16 cellular contexts compared by ENCODE assay signal in the genomic region with DNA sequence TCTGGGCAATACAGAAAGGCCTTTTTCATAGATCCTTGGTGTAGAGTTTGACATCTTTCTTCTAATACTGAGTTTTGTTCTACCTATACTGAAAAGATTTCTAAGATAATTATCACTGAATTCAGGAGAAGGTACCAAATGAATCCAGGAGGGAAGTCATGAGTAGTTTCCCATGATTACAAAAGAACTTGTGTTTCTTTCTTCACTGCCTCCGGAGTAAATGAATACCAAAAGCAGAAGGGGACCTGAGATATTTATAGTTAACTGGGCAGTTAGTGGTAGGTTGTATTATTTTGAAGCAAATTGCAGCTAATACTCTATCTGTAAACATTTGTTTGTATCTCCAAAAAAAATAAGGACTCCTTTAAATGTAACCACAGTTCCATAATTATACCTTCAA.
"Had no signal": no experiment of that assay in that cellular context is flagged by ENCODE, and none has a peak within 500 bp of the region (broad histone marks: within the 10 kb centered on the region; RNA-seq: fewer than 3 reads in every experiment).

No MANE protein-coding gene starts in this region.

- DNase-seq: activated CD4-positive, alpha-beta memory T cell treated with anti-CD3 and anti-CD28 coated beads, Interleukin-2, amount 10 ng/mL, durations not matched to agents 7 days and 5 days; activated CD4-positive, alpha-beta T cell treated with anti-CD3 and anti-CD28 coated beads for 48 hours; activated CD4-positive, CD25-positive, alpha-beta regulatory T cell; activated CD8-positive, alpha-beta memory T cell treated with anti-CD3 and anti-CD28 coated beads, Interleukin-2, amount 10 ng/mL, durations not matched to agents 7 days and 5 days; activated naive CD4-positive, alpha-beta T cell; activated naive CD8-positive, alpha-beta T cell treated with anti-CD3 and anti-CD28 coated beads, Interleukin-2, amount 10 ng/mL, durations not matched to agents 7 days and 5 days; anterior cingulate cortex; central memory CD4-positive, alpha-beta T cell; colonic mucosa; heart right ventricle; left lung; stimulated activated CD4-positive, alpha-beta T cell treated with anti-CD3 and anti-CD28 coated beads, Interleukin-4, amount 100 ng/mL, for 24 hours; stomach; T-helper 9 cell had no signal

- H3K27me3 ChIP-seq: colonic mucosa, heart right ventricle, left lung, neutrophil, stomach had no signal

- H3K9me3 ChIP-seq: colonic mucosa, heart right ventricle, left lung, neutrophil, stomach had no signal

- H3K4me1 ChIP-seq: colonic mucosa, parathyroid adenoma, stomach had no signal

- H3K36me3 ChIP-seq: colonic mucosa, heart right ventricle, left lung, neutrophil, stomach had no signal

- H3K4me3 ChIP-seq: colonic mucosa, heart right ventricle, left lung, stomach had no signal
